In genomic region chr3:50600841-50601591, GRCh38 we compare ENCODE assay signal across 1 cellular context.
TF ChIP-seq lines count a peak whose summit lies in the region.

No MANE protein-coding gene starts in this region.

TF ChIP-seq in HepG2, 621 proteins besides CTCF, POLR2A, EP300 and RAD21 (continues in another document):
- TF ChIP-seq ZNF30 (CRISPR knock-in tag; IDR thresholded peaks at IDR 0.05) (no peak), ZNF713 (CRISPR knock-in tag; IDR thresholded peaks at IDR 0.05) (0 out of 2 replicates have a peak, but pooled peaks have one; percentile 62), GATAD2A (CRISPR knock-in tag; IDR thresholded peaks at IDR 0.05) (peak; percentile 92), MAFF (IDR thresholded peaks at IDR 0.05; ENCODE audit: low read depth, low read length) (no peak), LBX2 (CRISPR knock-in tag; IDR thresholded peaks at IDR 0.05; ENCODE audit: borderline replicate concordance) (no peak), SKI (IDR thresholded peaks at IDR 0.05; ENCODE audit: partially characterized antibody) (peak; percentile 18), STAT5B (CRISPR knock-in tag; IDR thresholded peaks at IDR 0.05) (no peak), KDM1A (CRISPR knock-in tag; IDR thresholded peaks at IDR 0.05) (no peak), HNRNPUL1 (IDR thresholded peaks at IDR 0.05; ENCODE audit: low read depth, low read length) (no peak), ZNF687 (CRISPR knock-in tag; IDR thresholded peaks at IDR 0.05) (peak; percentile 80), NBN (conservative IDR thresholded peaks at IDR 0.05) (no peak), ZNF318 (CRISPR knock-in tag; IDR thresholded peaks at IDR 0.05) (no peak), NFIB (CRISPR knock-in tag; IDR thresholded peaks at IDR 0.05; ENCODE audit: borderline replicate concordance) (no peak), MED8 (CRISPR knock-in tag; IDR thresholded peaks at IDR 0.05; ENCODE audit: insufficient replicate concordance) (no peak), RAD51 (IDR thresholded peaks at IDR 0.05; ENCODE audit: borderline replicate concordance) (no peak), PAX8 (CRISPR knock-in tag; IDR thresholded peaks at IDR 0.05; ENCODE audit: borderline replicate concordance) (no peak), MBNL3 (CRISPR knock-in tag; conservative IDR thresholded peaks at IDR 0.05) (no peak), ZBTB43 (CRISPR knock-in tag; conservative IDR thresholded peaks at IDR 0.05) (0 out of 2 replicates have a peak, but pooled peaks have one; percentile 56), ZNF10 (CRISPR knock-in tag; IDR thresholded peaks at IDR 0.05; ENCODE audit: borderline replicate concordance, low read depth) (no peak), ZBTB37 (CRISPR knock-in tag; IDR thresholded peaks at IDR 0.05) (no peak), ZNF512 (CRISPR knock-in tag; IDR thresholded peaks at IDR 0.05) (no peak), SPEN (CRISPR knock-in tag; IDR thresholded peaks at IDR 0.05; ENCODE audit: low read depth) (peak; percentile 72), TBL1XR1 (IDR thresholded peaks at IDR 0.05; ENCODE audit: borderline replicate concordance, low read length, partially characterized antibody) (no peak), ZMYM2 (CRISPR knock-in tag; IDR thresholded peaks at IDR 0.05) (no peak), FOXK1 (CRISPR knock-in tag; IDR thresholded peaks at IDR 0.05; ENCODE audit: borderline replicate concordance, low read depth) (peak; percentile 60; the same call in 1 of the 2 replicates), ZNF329 (CRISPR knock-in tag; IDR thresholded peaks at IDR 0.05; ENCODE audit: low read depth) (0 out of 2 replicates have a peak, but pooled peaks have one; percentile 22), ZNF234 (CRISPR knock-in tag; conservative IDR thresholded peaks at IDR 0.05) (no peak), ZFP36L1 (CRISPR knock-in tag; IDR thresholded peaks at IDR 0.05) (no peak), ZNF777 (CRISPR knock-in tag; IDR thresholded peaks at IDR 0.05) (no peak), HOXA7 (CRISPR knock-in tag; IDR thresholded peaks at IDR 0.05) (no peak), ZNF431 (CRISPR knock-in tag; IDR thresholded peaks at IDR 0.05; ENCODE audit: borderline replicate concordance, low read depth) (peak; percentile 93), ETV5 (CRISPR knock-in tag; IDR thresholded peaks at IDR 0.05; ENCODE audit: borderline replicate concordance) (peak; percentile 82), ZBTB20 (CRISPR knock-in tag; IDR thresholded peaks at IDR 0.05; ENCODE audit: borderline replicate concordance, low read depth) (peak; percentile 45; the same call in 1 of the 2 replicates), RFXANK (CRISPR knock-in tag; IDR thresholded peaks at IDR 0.05) (no peak), CENPX (CRISPR knock-in tag; IDR thresholded peaks at IDR 0.05) (no peak), IKZF4 (CRISPR knock-in tag; IDR thresholded peaks at IDR 0.05; ENCODE audit: borderline replicate concordance, low read depth, not compliant biosample characterization) (peak; percentile 10), IRX3 (CRISPR knock-in tag; IDR thresholded peaks at IDR 0.05; ENCODE audit: borderline replicate concordance, low read depth) (0 out of 2 replicates have a peak, but pooled peaks have one; percentile 31), MBD4 (IDR thresholded peaks at IDR 0.05; ENCODE audit: borderline replicate concordance, low read length) (no peak), POGZ (CRISPR knock-in tag; IDR thresholded peaks at IDR 0.05) (no peak)
